21 cellular contexts compared by ENCODE assay signal in genomic region chr4:108465886-108466491, GRCh38.
DNase-seq lines count a peak whose midpoint lies in the region; TF ChIP-seq lines count a peak whose summit lies in the region.
"Had no signal": no experiment of that assay in that cellular context is flagged by ENCODE, and none has a peak within 500 bp of the region (broad histone marks: within the 10 kb centered on the region; RNA-seq: fewer than 3 reads in every experiment).

No MANE protein-coding gene starts in this region.

- peak overlapping the region; percentile 8 for H3K27ac Mint-ChIP-seq in activated naive CD4-positive, alpha-beta T cell treated with anti-CD3 and anti-CD28 coated beads, Interleukin-2, amount 50 U/mL, for 24 hours
- H3K27ac Mint-ChIP-seq in activated naive CD8-positive, alpha-beta T cell treated with anti-CD3 and anti-CD28 coated beads for 36 hours, result peak overlapping the region; percentile 91
- H3K27ac Mint-ChIP-seq: natural killer cell treated with Interleukin-12 subunit alpha and Interleukin-12 subunit beta and Interleukin-15 and Interleukin-18, amount 100 ng/mL, for 72 hours; stimulated activated memory B cell treated with anti-CD40 and anti-IgM and Interleukin-4, amounts not matched to agents 10 μg/mL and 1 μg/mL and 100 μg/mL, for 72 hours had no signal

- no peaks in the 10 kb centered on the region for H3K9me3 ChIP-seq in smooth muscle cell (replicated peaks; ENCODE audit: low read depth)
- H3K9me3 ChIP-seq: ascending aorta, psoas muscle had no signal

- H3K27me3 Mint-ChIP-seq in activated naive CD4-positive, alpha-beta T cell treated with anti-CD3 and anti-CD28 coated beads, Interleukin-2, amount 50 U/mL, for 24 hours, result no peaks in the 10 kb centered on the region
- no peaks in the 10 kb centered on the region for H3K27me3 Mint-ChIP-seq in activated naive CD8-positive, alpha-beta T cell treated with anti-CD3 and anti-CD28 coated beads for 36 hours

- DNase-seq in activated naive CD4-positive, alpha-beta T cell (lab: John Stamatoyannopoulos, UW), result no peak
- DNase-seq in M059J (ENCODE audit: low read depth), result peak; percentile 39
- no peak for DNase-seq in activated naive CD8-positive, alpha-beta T cell treated with anti-CD3 and anti-CD28 coated beads for 36 hours
- DNase-seq in smooth muscle cell (lab: John Stamatoyannopoulos, UW; ENCODE audit: unreplicated experiment), result no peak
- DNase-seq in stimulated activated CD4-positive, alpha-beta T cell treated with anti-CD3 and anti-CD28 coated beads, Interleukin-12 subunit alpha, Interleukin-12 subunit beta, amount 100 ng/mL, for 4 hours, result no peak
- no peak for DNase-seq in middle frontal gyrus (ENCODE audit: extremely low spot score, low spot score)
- no peak for DNase-seq in foreskin melanocyte
- DNase-seq: activated CD4-positive, CD25-positive, alpha-beta regulatory T cell; AML-193; Calu3; hypothalamus; kidney; NCI-H1417; psoas muscle; RPMI8226 had no signal

- peaks cover 4% of the 10 kb centered on the region for H3K4me1 ChIP-seq in smooth muscle cell (ENCODE audit: low read depth)
- H3K4me1 ChIP-seq: ascending aorta, psoas muscle, tibial nerve had no signal

- H3K4me2 ChIP-seq in smooth muscle cell, result peak overlapping the region; percentile 79

- WGBS in smooth muscle cell (ENCODE audit: low lambda C conversion rate), result 65% methylated on average over 9 of the region's 9 CpGs

- H2AFZ ChIP-seq in smooth muscle cell (ENCODE audit: low read depth), result no peak overlapping the region

- H3K27me3 ChIP-seq in smooth muscle cell (ENCODE audit: low read depth), result no peaks in the 10 kb centered on the region
- H3K27me3 ChIP-seq: ascending aorta, tibial nerve had no signal

- H3K79me2 ChIP-seq in smooth muscle cell (ENCODE audit: low read depth), result no peaks in the 10 kb centered on the region

- no peak overlapping the region for H3K9ac ChIP-seq in smooth muscle cell (ENCODE audit: low read depth)

- H3K36me3 ChIP-seq in smooth muscle cell (ENCODE audit: low read depth), result no peaks in the 10 kb centered on the region
- H3K36me3 ChIP-seq: ascending aorta, tibial nerve had no signal

- peak overlapping the region; percentile 74 for H3K4me3 Mint-ChIP-seq in activated naive CD4-positive, alpha-beta T cell treated with anti-CD3 and anti-CD28 coated beads, Interleukin-2, amount 50 U/mL, for 24 hours
- peak overlapping the region; percentile 33 for H3K4me3 Mint-ChIP-seq in activated naive CD8-positive, alpha-beta T cell treated with anti-CD3 and anti-CD28 coated beads for 36 hours
- H3K4me3 Mint-ChIP-seq: natural killer cell treated with Interleukin-12 subunit alpha and Interleukin-12 subunit beta and Interleukin-15 and Interleukin-18, amount 100 ng/mL, for 72 hours; stimulated activated memory B cell treated with anti-CD40 and anti-IgM and Interleukin-4, amounts not matched to agents 10 μg/mL and 1 μg/mL and 100 μg/mL, for 72 hours had no signal

- H3K4me3 ChIP-seq in smooth muscle cell, result no peak overlapping the region
- H3K4me3 ChIP-seq: ascending aorta, psoas muscle, tibial nerve had no signal

- H3K36me3 Mint-ChIP-seq in activated naive CD4-positive, alpha-beta T cell treated with anti-CD3 and anti-CD28 coated beads, Interleukin-2, amount 50 U/mL, for 24 hours, result no peaks in the 10 kb centered on the region
- H3K36me3 Mint-ChIP-seq in activated naive CD8-positive, alpha-beta T cell treated with anti-CD3 and anti-CD28 coated beads for 36 hours, result no peaks in the 10 kb centered on the region
- H3K36me3 Mint-ChIP-seq: natural killer cell treated with Interleukin-12 subunit alpha and Interleukin-12 subunit beta and Interleukin-15 and Interleukin-18, amount 100 ng/mL, for 72 hours; stimulated activated memory B cell treated with anti-CD40 and anti-IgM and Interleukin-4, amounts not matched to agents 10 μg/mL and 1 μg/mL and 100 μg/mL, for 72 hours had no signal

- H3F3A ChIP-seq in smooth muscle cell (ENCODE audit: low read depth), result peaks cover 12% of the 10 kb centered on the region

- no peak for TF ChIP-seq CTCF in smooth muscle cell (IDR thresholded peaks at IDR 0.05; ENCODE audit: borderline replicate concordance, insufficient read depth, poor library complexity, severe bottlenecking)

- H3K9me3 Mint-ChIP-seq in activated naive CD4-positive, alpha-beta T cell treated with anti-CD3 and anti-CD28 coated beads, Interleukin-2, amount 50 U/mL, for 24 hours, result no peaks in the 10 kb centered on the region
- no peaks in the 10 kb centered on the region for H3K9me3 Mint-ChIP-seq in activated naive CD8-positive, alpha-beta T cell treated with anti-CD3 and anti-CD28 coated beads for 36 hours
- H3K9me3 Mint-ChIP-seq: natural killer cell treated with Interleukin-12 subunit alpha and Interleukin-12 subunit beta and Interleukin-15 and Interleukin-18, amount 100 ng/mL, for 72 hours; stimulated activated memory B cell treated with anti-CD40 and anti-IgM and Interleukin-4, amounts not matched to agents 10 μg/mL and 1 μg/mL and 100 μg/mL, for 72 hours had no signal

- H3K4me1 Mint-ChIP-seq in activated naive CD4-positive, alpha-beta T cell treated with anti-CD3 and anti-CD28 coated beads, Interleukin-2, amount 50 U/mL, for 24 hours, result peaks cover 50% of the 10 kb centered on the region
- peaks cover 36% of the 10 kb centered on the region for H3K4me1 Mint-ChIP-seq in activated naive CD8-positive, alpha-beta T cell treated with anti-CD3 and anti-CD28 coated beads for 36 hours
- H3K4me1 Mint-ChIP-seq: stimulated activated memory B cell treated with anti-CD40 and anti-IgM and Interleukin-4, amounts not matched to agents 10 μg/mL and 1 μg/mL and 100 μg/mL, for 72 hours had no signal

- H3K27ac ChIP-seq in smooth muscle cell (ENCODE audit: low read depth), result peak overlapping the region; percentile 69
- H3K27ac ChIP-seq: ascending aorta, HL-60, psoas muscle, tibial nerve had no signal

- H4K20me1 ChIP-seq in smooth muscle cell (ENCODE audit: low read depth), result no peaks in the 10 kb centered on the region
